Comparison of ENCODE assay signal across 24 cellular contexts in genomic region chr2:228974169-228974568, GRCh38.
"Had no signal": no experiment of that assay in that cellular context is flagged by ENCODE, and none has a peak within 500 bp of the region (broad histone marks: within the 10 kb centered on the region; RNA-seq: fewer than 3 reads in every experiment).

No MANE protein-coding gene starts in this region.

- H3K27ac Mint-ChIP-seq: stimulated activated effector memory CD8-positive, alpha-beta T cell treated with anti-CD3 and anti-CD28 coated beads, Interleukin-12 subunit alpha, Interleukin-12 subunit beta, amount 100 ng/mL, for 72 hours; stimulated activated memory B cell treated with anti-CD40 and anti-IgM and Interleukin-4, amounts not matched to agents 10 μg/mL and 1 μg/mL and 100 μg/mL, for 72 hours; stimulated activated naive B cell treated with anti-CD40 and anti-IgM and Interleukin-4, amounts not matched to agents 10 μg/mL and 1 μg/mL and 100 μg/mL, for 72 hours; stimulated activated naive CD8-positive, alpha-beta T cell treated with anti-CD3 and anti-CD28 coated beads, Interleukin-15, amount 100 ng/mL, for 72 hours; stimulated activated naive CD8-positive, alpha-beta T cell treated with anti-CD3 and anti-CD28 coated beads, Interleukin-15, Interleukin-2, amounts not matched to agents 100 ng/mL and 50 ng/mL, for 24 hours; type B pancreatic cell had no signal

- H3K36me3 Mint-ChIP-seq: stimulated activated effector memory CD8-positive, alpha-beta T cell treated with anti-CD3 and anti-CD28 coated beads, Interleukin-12 subunit alpha, Interleukin-12 subunit beta, amount 100 ng/mL, for 72 hours; stimulated activated memory B cell treated with anti-CD40 and anti-IgM and Interleukin-4, amounts not matched to agents 10 μg/mL and 1 μg/mL and 100 μg/mL, for 72 hours; stimulated activated naive B cell treated with anti-CD40 and anti-IgM and Interleukin-4, amounts not matched to agents 10 μg/mL and 1 μg/mL and 100 μg/mL, for 72 hours; type B pancreatic cell had no signal

- DNase-seq: stimulated activated CD4-positive, alpha-beta T cell treated with anti-CD3 and anti-CD28 coated beads, Interleukin-2, amount 100 ng/mL, for 48 hours; stimulated activated CD4-positive, alpha-beta T cell treated with anti-CD3 and anti-CD28 coated beads, Interleukin-4, amount 100 ng/mL, for 1 hour; stimulated activated CD4-positive, alpha-beta T cell treated with anti-CD3 and anti-CD28 coated beads, Interleukin-4, amount 100 ng/mL, for 24 hours; stimulated activated CD4-positive, alpha-beta T cell treated with anti-CD3 and anti-CD28 coated beads, Interleukin-4, amount 100 ng/mL, for 4 hours; stimulated activated CD8-positive, alpha-beta memory T cell treated with anti-CD3 and anti-CD28 coated beads, Interleukin-4, amount 100 ng/mL, for 48 hours; stimulated activated naive B cell treated with anti-CD40 and anti-IgM and Interleukin-4, amounts not matched to agents 10 μg/mL and 1 μg/mL and 100 μg/mL, for 72 hours; stimulated activated naive CD4-positive, alpha-beta T cell; stimulated activated naive CD4-positive, alpha-beta T cell treated with Interleukin-2 at 50 U/mL for 16 hours; stimulated activated naive CD8-positive, alpha-beta T cell treated with anti-CD3 and anti-CD28 coated beads, Interleukin-15, amount 100 ng/mL, for 72 hours; stimulated activated naive CD8-positive, alpha-beta T cell treated with anti-CD3 and anti-CD28 coated beads, Interleukin-15, Interleukin-2, amounts not matched to agents 100 U/mL and 50 U/mL, for 24 hours; stomach; substantia nigra; testis; thyroid gland; tibial artery; transverse colon; trophoblast cell; upper lobe of left lung; upper lobe of right lung; uterus had no signal

- H3K27me3 Mint-ChIP-seq: stimulated activated memory B cell treated with anti-CD40 and anti-IgM and Interleukin-4, amounts not matched to agents 10 μg/mL and 1 μg/mL and 100 μg/mL, for 72 hours; stimulated activated naive B cell treated with anti-CD40 and anti-IgM and Interleukin-4, amounts not matched to agents 10 μg/mL and 1 μg/mL and 100 μg/mL, for 72 hours; stimulated activated naive CD8-positive, alpha-beta T cell treated with anti-CD3 and anti-CD28 coated beads, Interleukin-15, amount 100 ng/mL, for 72 hours; stimulated activated naive CD8-positive, alpha-beta T cell treated with anti-CD3 and anti-CD28 coated beads, Interleukin-15, Interleukin-2, amounts not matched to agents 100 ng/mL and 50 ng/mL, for 24 hours; type B pancreatic cell had no signal

- H3K4me3 Mint-ChIP-seq: stimulated activated effector memory CD8-positive, alpha-beta T cell treated with anti-CD3 and anti-CD28 coated beads, Interleukin-12 subunit alpha, Interleukin-12 subunit beta, amount 100 ng/mL, for 72 hours; stimulated activated memory B cell treated with anti-CD40 and anti-IgM and Interleukin-4, amounts not matched to agents 10 μg/mL and 1 μg/mL and 100 μg/mL, for 72 hours; stimulated activated naive B cell treated with anti-CD40 and anti-IgM and Interleukin-4, amounts not matched to agents 10 μg/mL and 1 μg/mL and 100 μg/mL, for 72 hours; stimulated activated naive CD8-positive, alpha-beta T cell treated with anti-CD3 and anti-CD28 coated beads, Interleukin-15, amount 100 ng/mL, for 72 hours; stimulated activated naive CD8-positive, alpha-beta T cell treated with anti-CD3 and anti-CD28 coated beads, Interleukin-15, Interleukin-2, amounts not matched to agents 100 ng/mL and 50 ng/mL, for 24 hours; type B pancreatic cell had no signal

- H3K9me3 Mint-ChIP-seq: type B pancreatic cell had no signal

- H3K4me1 Mint-ChIP-seq: stimulated activated effector memory CD8-positive, alpha-beta T cell treated with anti-CD3 and anti-CD28 coated beads, Interleukin-12 subunit alpha, Interleukin-12 subunit beta, amount 100 ng/mL, for 72 hours; stimulated activated memory B cell treated with anti-CD40 and anti-IgM and Interleukin-4, amounts not matched to agents 10 μg/mL and 1 μg/mL and 100 μg/mL, for 72 hours; stimulated activated naive B cell treated with anti-CD40 and anti-IgM and Interleukin-4, amounts not matched to agents 10 μg/mL and 1 μg/mL and 100 μg/mL, for 72 hours; stimulated activated naive CD8-positive, alpha-beta T cell treated with anti-CD3 and anti-CD28 coated beads, Interleukin-15, amount 100 ng/mL, for 72 hours had no signal
